In genomic region chr2:16152101-16152927, GRCh38 we compare ENCODE assay signal across 29 cellular contexts.
"Had no signal": no experiment of that assay in that cellular context is flagged by ENCODE, and none has a peak within 500 bp of the region (broad histone marks: within the 10 kb centered on the region; RNA-seq: fewer than 3 reads in every experiment).

No MANE protein-coding gene starts in this region.

- H3K9me3 ChIP-seq: colonic mucosa, heart right ventricle, ovary, psoas muscle, thoracic aorta, tibial nerve, upper lobe of right lung, uterus had no signal

- H3K27ac ChIP-seq: colonic mucosa, epithelial cell of prostate, heart right ventricle, ovary, psoas muscle, skin epidermis, spleen, thoracic aorta, tibial nerve, upper lobe of right lung, uterus had no signal

- H3K4me1 Mint-ChIP-seq: immature natural killer cell; memory B cell; natural killer cell; stimulated activated memory B cell treated with anti-CD40 and anti-IgM and Interleukin-4, amounts not matched to agents 10 μg/mL and 1 μg/mL and 100 μg/mL, for 72 hours had no signal

- H3K4me1 ChIP-seq: colonic mucosa, heart right ventricle, psoas muscle, tibial nerve, upper lobe of right lung, uterus had no signal

- H3K27me3 ChIP-seq: colonic mucosa, heart right ventricle, ovary, spleen, tibial nerve, upper lobe of right lung, uterus had no signal

- H3K27ac Mint-ChIP-seq: immature natural killer cell; memory B cell; natural killer cell; stimulated activated memory B cell treated with anti-CD40 and anti-IgM and Interleukin-4, amounts not matched to agents 10 μg/mL and 1 μg/mL and 100 μg/mL, for 72 hours; stimulated activated naive CD8-positive, alpha-beta T cell treated with anti-CD3 and anti-CD28 coated beads, Interleukin-15, Interleukin-2, amounts not matched to agents 100 ng/mL and 50 ng/mL, for 24 hours had no signal

- H3K27me3 Mint-ChIP-seq: stimulated activated memory B cell treated with anti-CD40 and anti-IgM and Interleukin-4, amounts not matched to agents 10 μg/mL and 1 μg/mL and 100 μg/mL, for 72 hours had no signal

- H3K9me3 Mint-ChIP-seq: natural killer cell; stimulated activated memory B cell treated with anti-CD40 and anti-IgM and Interleukin-4, amounts not matched to agents 10 μg/mL and 1 μg/mL and 100 μg/mL, for 72 hours; stimulated activated naive CD8-positive, alpha-beta T cell treated with anti-CD3 and anti-CD28 coated beads, Interleukin-15, Interleukin-2, amounts not matched to agents 100 ng/mL and 50 ng/mL, for 24 hours had no signal

- H3K4me3 Mint-ChIP-seq: immature natural killer cell; memory B cell; natural killer cell; stimulated activated memory B cell treated with anti-CD40 and anti-IgM and Interleukin-4, amounts not matched to agents 10 μg/mL and 1 μg/mL and 100 μg/mL, for 72 hours; stimulated activated naive CD8-positive, alpha-beta T cell treated with anti-CD3 and anti-CD28 coated beads, Interleukin-15, Interleukin-2, amounts not matched to agents 100 ng/mL and 50 ng/mL, for 24 hours had no signal

- H3K4me3 ChIP-seq: colonic mucosa, heart right ventricle, lung, ovary, psoas muscle, skin epidermis, spleen, thoracic aorta, tibial nerve, upper lobe of right lung, uterus had no signal

- DNase-seq: colonic mucosa; dermis blood vessel endothelial cell; effector CD4-positive, alpha-beta T cell; foreskin melanocyte; glutamatergic neuron; heart right ventricle; hypothalamus; immature natural killer cell; kidney glomerular epithelial cell; natural killer cell; occipital lobe; ovary; posterior cingulate gyrus; psoas muscle; right cardiac atrium; spleen; stimulated activated CD4-positive, alpha-beta T cell treated with anti-CD3 and anti-CD28 coated beads, Interleukin-4, amount 100 ng/mL, for 4 hours; upper lobe of right lung; uterus had no signal

- H3K36me3 Mint-ChIP-seq: immature natural killer cell; memory B cell; natural killer cell; stimulated activated memory B cell treated with anti-CD40 and anti-IgM and Interleukin-4, amounts not matched to agents 10 μg/mL and 1 μg/mL and 100 μg/mL, for 72 hours had no signal

- ATAC-seq: esophagus mucosa; heart right ventricle; left lobe of liver; natural killer cell; psoas muscle; right cardiac atrium; stimulated activated memory B cell treated with anti-CD40 and anti-IgM and Interleukin-4, amounts not matched to agents 10 μg/mL and 1 μg/mL and 100 μg/mL, for 72 hours; upper lobe of right lung had no signal

- H3K36me3 ChIP-seq: colonic mucosa, heart right ventricle, ovary, spleen, thoracic aorta, tibial nerve, upper lobe of right lung, uterus had no signal
